ENCODE assay signal across 8 cellular contexts in genomic region chr3:115783938-115784738, GRCh38.
DNase-seq lines count a peak whose midpoint lies in the region; ATAC-seq and TF ChIP-seq lines count a peak whose summit lies in the region.

No MANE protein-coding gene starts in this region.

- H3K4me1 Mint-ChIP-seq in immature natural killer cell, result peaks cover 14 to 16% of the 10 kb centered on the region in 2 donors

- no peaks in the 10 kb centered on the region for H3K9me3 Mint-ChIP-seq in immature natural killer cell

- peak; percentile 86 for DNase-seq in AG08395 (ENCODE audit: low spot score)
- peak; percentile 99 for DNase-seq in NCI-H2196 treated with DMSO at 0.1 percent for 48 hours (lab: John Stamatoyannopoulos, UW; ENCODE audit: unreplicated experiment)
- peak; percentile 97 for DNase-seq in WERI-Rb-1
- peak; percentile 95 for DNase-seq in mammary epithelial cell
- DNase-seq in immature natural killer cell, result peak; percentile 91 to 92 (median 92)
- DNase-seq in smooth muscle cell (lab: John Stamatoyannopoulos, UW; ENCODE audit: unreplicated experiment), result peak; percentile 86

- peak overlapping the region; percentile 97 for H3K9ac ChIP-seq in mammary epithelial cell (ENCODE audit: insufficient read depth, low read length)
- H3K9ac ChIP-seq in smooth muscle cell (ENCODE audit: low read depth), result peak overlapping the region; percentile 90

- dilution Hi-C loops in mammary epithelial cell (cut with HindIII; ENCODE audit: low sequenced_read_pairs), result no loop called here

- H3K79me2 ChIP-seq in mammary epithelial cell (ENCODE audit: insufficient read depth, low read length) (no peaks in the 10 kb centered on the region), smooth muscle cell (ENCODE audit: low read depth) (no peaks in the 10 kb centered on the region)

- no peaks in the 10 kb centered on the region for H3K36me3 Mint-ChIP-seq in immature natural killer cell

- no peaks in the 10 kb centered on the region for H3K36me3 ChIP-seq in WERI-Rb-1
- no peaks in the 10 kb centered on the region for H3K36me3 ChIP-seq in mammary epithelial cell (ENCODE audit: insufficient read depth, low read length)
- H3K36me3 ChIP-seq in smooth muscle cell (ENCODE audit: low read depth), result no peaks in the 10 kb centered on the region

- H3K4me3 ChIP-seq in WERI-Rb-1 (ENCODE audit: low read depth, low read length) (peak overlapping the region; percentile 66), mammary epithelial cell (replicated peaks in 1 of 3; ENCODE audit: insufficient read depth in 1 of 3, low read depth in 2 of 3, low read length in 3 of 3) (peak overlapping the region; percentile 41 to 79 (median 48)), smooth muscle cell (peak overlapping the region; percentile 82)

- BruUV-seq in mammary epithelial cell (replicated peaks; lab: Mats Ljungman, UMichigan), result no TSS peak

- H3K4me3 Mint-ChIP-seq in immature natural killer cell, result peak overlapping the region; percentile 89 to 95 (median 92)

- H3K4me2 ChIP-seq in mammary epithelial cell (ENCODE audit: insufficient read depth, low read depth, low read length) (peak overlapping the region; percentile 74), smooth muscle cell (peak overlapping the region; percentile 88)

- no peaks in the 10 kb centered on the region for H3F3A ChIP-seq in smooth muscle cell (ENCODE audit: low read depth)

- ATAC-seq in GM18907 (IDR thresholded peaks at IDR 0.05; ENCODE audit: unreplicated experiment), result peak; percentile 96
- ATAC-seq in HG03175 (IDR thresholded peaks at IDR 0.05; ENCODE audit: unreplicated experiment), result peak; percentile 88

- H3K4me1 ChIP-seq in mammary epithelial cell (ENCODE audit: insufficient read depth, low read length) (peaks cover 29% of the 10 kb centered on the region), smooth muscle cell (ENCODE audit: low read depth) (peaks cover 14% of the 10 kb centered on the region)

- peak overlapping the region; percentile 75 for H3K27ac ChIP-seq in WERI-Rb-1
- H3K27ac ChIP-seq in mammary epithelial cell (ENCODE audit: insufficient read depth, low read depth, low read length), result peak overlapping the region; percentile 95
- H3K27ac ChIP-seq in smooth muscle cell (ENCODE audit: low read depth), result peak overlapping the region; percentile 92

- in situ Hi-C loops in mammary epithelial cell (cut with MboI; ENCODE audit: low sequenced_read_pairs in 2 of 2), result no loop called here

- H3K27me3 Mint-ChIP-seq in immature natural killer cell (ENCODE audit: low read depth in 3 of 3), result peaks cover 12 to 17% (median 16%) of the 10 kb centered on the region in 3 donors

- H3K9me3 ChIP-seq in WERI-Rb-1 (ENCODE audit: severe bottlenecking) (no peaks in the 10 kb centered on the region), mammary epithelial cell (replicated peaks; ENCODE audit: insufficient read depth, low read length) (no peaks in the 10 kb centered on the region), smooth muscle cell (replicated peaks; ENCODE audit: low read depth) (no peaks in the 10 kb centered on the region)

- under 1% methylated on average over 20 of the region's 81 CpGs for WGBS in mammary epithelial cell (ENCODE audit: low coverage, missing lambda C conversion rate)
- 1% methylated on average over 62 of the region's 81 CpGs for WGBS in smooth muscle cell (ENCODE audit: low lambda C conversion rate)

- CTCF ChIA-PET in mammary epithelial cell (lab: Charles Lee; ENCODE audit: low non-redundant PET), result interaction anchor here (0.6 to 1.7 kb wide), 7 partner anchors 20 to 571 kb away, joined by 3 to 20 read pairs (median 3); no protein-coding TSS in a partner anchor

- H4K20me1 ChIP-seq in mammary epithelial cell (ENCODE audit: insufficient read depth, low read length) (no peaks in the 10 kb centered on the region), smooth muscle cell (ENCODE audit: low read depth) (no peaks in the 10 kb centered on the region)

- H2AFZ ChIP-seq in mammary epithelial cell (ENCODE audit: low read depth, low read length), result peak overlapping the region; percentile 70
- peak overlapping the region; percentile 84 for H2AFZ ChIP-seq in smooth muscle cell (ENCODE audit: low read depth)

- intact Hi-C loops in mammary epithelial cell (cut with micrococcal nuclease), result loop anchor here (1.0 to 2.0 kb wide), 6 partner anchors 20 to 637 kb away; partner anchors contain the start of gene ZBTB20

- TF ChIP-seq CTCF in WERI-Rb-1 (IDR thresholded peaks at IDR 0.05; ENCODE audit: low read depth, low read length) (peak; percentile 90), mammary epithelial cell (conservative IDR thresholded peaks at IDR 0.05 in 1 of 2, IDR thresholded peaks at IDR 0.05 in 1 of 2; ENCODE audit: extremely low read depth in 1 of 2, insufficient read depth in 1 of 2, low read depth in 1 of 2, low read length in 2 of 2) (peak; percentile 94), smooth muscle cell (IDR thresholded peaks at IDR 0.05; ENCODE audit: borderline replicate concordance, insufficient read depth, poor library complexity, severe bottlenecking) (peak; percentile 97)

- peak overlapping the region; percentile 94 to 99 (median 98) for H3K27ac Mint-ChIP-seq in immature natural killer cell

- H3K27me3 ChIP-seq in WERI-Rb-1 (ENCODE audit: insufficient read depth, low read depth, severe bottlenecking), result no peaks in the 10 kb centered on the region
- no peaks in the 10 kb centered on the region for H3K27me3 ChIP-seq in mammary epithelial cell (ENCODE audit: insufficient read depth, low read length)
- H3K27me3 ChIP-seq in smooth muscle cell (ENCODE audit: low read depth), result no peaks in the 10 kb centered on the region

Comparison
In these comparisons a context has a peak if more than half of its experiments do, and no peak if none do; other contexts are left out.
1. Peak in every context shown above with its lines: DNase-seq, ATAC-seq, H3K4me3 ChIP-seq and H3K27ac ChIP-seq.